Comparison of ENCODE assay signal across 1 cellular context in the genomic region with DNA sequence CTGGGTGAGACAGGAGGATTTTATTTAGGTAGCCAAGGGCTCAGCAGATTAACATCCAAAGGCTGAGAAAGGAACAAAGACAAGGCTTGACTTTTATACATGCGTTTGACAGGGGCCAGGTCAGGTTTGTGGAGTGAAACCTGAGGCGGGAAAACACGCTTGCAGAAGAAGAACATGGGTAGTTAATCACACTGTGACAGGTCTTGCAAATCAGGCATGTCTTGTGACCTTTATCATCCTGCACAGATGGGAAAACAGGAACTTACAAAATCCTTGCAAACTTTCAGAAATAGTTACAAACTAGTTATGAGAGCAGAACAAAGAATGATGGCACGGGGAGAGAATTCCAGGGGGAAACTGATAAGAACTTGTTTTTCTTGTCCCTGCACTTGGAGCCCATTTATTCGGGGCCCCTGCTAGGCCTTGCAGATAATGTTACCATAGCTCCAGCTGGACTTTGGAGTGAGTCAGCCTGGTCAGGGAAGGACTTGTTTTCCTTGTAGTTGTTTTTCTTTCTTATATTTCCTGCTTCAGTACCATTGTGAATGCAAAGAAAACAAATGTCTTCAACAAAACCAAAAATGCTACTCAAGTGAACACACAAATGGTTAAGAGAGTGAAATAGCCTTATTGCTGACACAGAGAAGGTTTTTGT.
TF ChIP-seq lines count a peak whose summit lies in the region.

No MANE protein-coding gene starts in this region.

TF ChIP-seq in K562, 482 proteins besides CTCF, POLR2A, EP300 and RAD21 (continued from another document):
- TF ChIP-seq ZBTB49 (CRISPR knock-in tag; IDR thresholded peaks at IDR 0.05; ENCODE audit: borderline replicate concordance) (no peak), ZNF384 (IDR thresholded peaks at IDR 0.05; ENCODE audit: low read depth, low read length) (no peak), ZNF347 (CRISPR knock-in tag; IDR thresholded peaks at IDR 0.05; ENCODE audit: low read depth) (no peak), GTF2A2 (tag; IDR thresholded peaks at IDR 0.05) (no peak), ZFP30 (CRISPR knock-in tag; IDR thresholded peaks at IDR 0.05; ENCODE audit: borderline replicate concordance) (no peak), CBFA2T2 (conservative IDR thresholded peaks at IDR 0.05) (peak; percentile 79), NR3C1 (CRISPR knock-in tag; IDR thresholded peaks at IDR 0.05) (no peak), BMI1 (IDR thresholded peaks at IDR 0.05; ENCODE audit: low read length) (no peak), KLF10 (CRISPR knock-in tag; IDR thresholded peaks at IDR 0.05) (no peak), FOXO4 (CRISPR knock-in tag; IDR thresholded peaks at IDR 0.05) (no peak), DDX20 (tag; IDR thresholded peaks at IDR 0.05; ENCODE audit: low read depth) (no peak), GATA2 (CRISPR knock-in tag; IDR thresholded peaks at IDR 0.05) (peak; percentile 60), CC2D1A (IDR thresholded peaks at IDR 0.05) (peak; percentile 61), NR2C2 (CRISPR knock-in tag; IDR thresholded peaks at IDR 0.05) (no peak), NR2C2 (tag; IDR thresholded peaks at IDR 0.05) (no peak), ARNT (IDR thresholded peaks at IDR 0.05) (no peak), KLF13 (tag; IDR thresholded peaks at IDR 0.05; ENCODE audit: borderline replicate concordance, low read depth) (no peak), PTBP1 (IDR thresholded peaks at IDR 0.05; ENCODE audit: low read depth, low read length) (no peak), CHAMP1 (IDR thresholded peaks at IDR 0.05) (peak; percentile 80), ETV1 (tag; conservative IDR thresholded peaks at IDR 0.05; ENCODE audit: low read depth) (peak; percentile 70), CXXC5 (CRISPR knock-in tag; IDR thresholded peaks at IDR 0.05) (peak; percentile 44; the same call in 1 of the 2 replicates), STAT5B (CRISPR knock-in tag; IDR thresholded peaks at IDR 0.05) (no peak), TSC22D4 (tag; IDR thresholded peaks at IDR 0.05) (no peak), ESRRB (CRISPR knock-in tag; IDR thresholded peaks at IDR 0.05; ENCODE audit: borderline replicate concordance) (no peak), MAZ (CRISPR knock-in tag; conservative IDR thresholded peaks at IDR 0.05 in 1 of 2, IDR thresholded peaks at IDR 0.05 in 1 of 2) (no peak), DACH1 (IDR thresholded peaks at IDR 0.05; ENCODE audit: partially characterized antibody) (no peak), ZNF12 (CRISPR knock-in tag; IDR thresholded peaks at IDR 0.05) (no peak), TAL1 (IDR thresholded peaks at IDR 0.05) (peak; percentile 81), HDAC6 (IDR thresholded peaks at IDR 0.05; ENCODE audit: low read depth, low read length) (no peak), GTF2F1 (IDR thresholded peaks at IDR 0.05; ENCODE audit: low read depth, low read length) (no peak), HNRNPLL (IDR thresholded peaks at IDR 0.05; ENCODE audit: low read depth, low read length, poor library complexity, severe bottlenecking) (no peak), POLR3G (IDR thresholded peaks at IDR 0.05; ENCODE audit: extremely low read depth, insufficient read length, insufficient replicate concordance) (no peak), JUND (IDR thresholded peaks at IDR 0.05; ENCODE audit: borderline replicate concordance, low read depth, low read length) (peak; percentile 64; the same call in 1 of the 2 replicates), JUND (tag; IDR thresholded peaks at IDR 0.05; ENCODE audit: borderline replicate concordance, low read depth, low read length) (no peak), MTA2 (IDR thresholded peaks at IDR 0.05; ENCODE audit: low read depth) (peak; percentile 72), TARDBP (IDR thresholded peaks at IDR 0.05) (no peak), SRSF9 (IDR thresholded peaks at IDR 0.05; ENCODE audit: borderline replicate concordance, low read depth, low read length) (no peak)
- TF ChIP-seq, protein P1, sequence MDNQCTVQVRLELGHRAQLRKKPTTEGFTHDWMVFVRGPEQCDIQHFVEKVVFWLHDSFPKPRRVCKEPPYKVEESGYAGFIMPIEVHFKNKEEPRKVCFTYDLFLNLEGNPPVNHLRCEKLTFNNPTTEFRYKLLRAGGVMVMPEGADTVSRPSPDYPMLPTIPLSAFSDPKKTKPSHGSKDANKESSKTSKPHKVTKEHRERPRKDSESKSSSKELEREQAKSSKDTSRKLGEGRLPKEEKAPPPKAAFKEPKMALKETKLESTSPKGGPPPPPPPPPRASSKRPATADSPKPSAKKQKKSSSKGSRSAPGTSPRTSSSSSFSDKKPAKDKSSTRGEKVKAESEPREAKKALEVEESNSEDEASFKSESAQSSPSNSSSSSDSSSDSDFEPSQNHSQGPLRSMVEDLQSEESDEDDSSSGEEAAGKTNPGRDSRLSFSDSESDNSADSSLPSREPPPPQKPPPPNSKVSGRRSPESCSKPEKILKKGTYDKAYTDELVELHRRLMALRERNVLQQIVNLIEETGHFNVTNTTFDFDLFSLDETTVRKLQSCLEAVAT (IDR thresholded peaks at IDR 0.05), result no peak
- TF ChIP-seq, protein P2, sequence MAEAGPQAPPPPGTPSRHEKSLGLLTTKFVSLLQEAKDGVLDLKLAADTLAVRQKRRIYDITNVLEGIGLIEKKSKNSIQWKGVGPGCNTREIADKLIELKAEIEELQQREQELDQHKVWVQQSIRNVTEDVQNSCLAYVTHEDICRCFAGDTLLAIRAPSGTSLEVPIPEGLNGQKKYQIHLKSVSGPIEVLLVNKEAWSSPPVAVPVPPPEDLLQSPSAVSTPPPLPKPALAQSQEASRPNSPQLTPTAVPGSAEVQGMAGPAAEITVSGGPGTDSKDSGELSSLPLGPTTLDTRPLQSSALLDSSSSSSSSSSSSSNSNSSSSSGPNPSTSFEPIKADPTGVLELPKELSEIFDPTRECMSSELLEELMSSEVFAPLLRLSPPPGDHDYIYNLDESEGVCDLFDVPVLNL (CRISPR knock-in tag; IDR thresholded peaks at IDR 0.05; ENCODE audit: low read depth), result peak; percentile 46; the same call in 1 of the 2 replicates
